ENCODE assay signal across 9 cellular contexts in genomic region chr15:70892002-70892911, GRCh38. TPM values are rescaled to one million over a fixed set of nuclear protein-coding genes. Genes with fewer than 3 reads are reported as not detected.
DNase-seq lines count a peak whose midpoint lies in the region; ATAC-seq and TF ChIP-seq lines count a peak whose summit lies in the region.
"Had no signal": no experiment of that assay in that cellular context is flagged by ENCODE, and none has a peak within 500 bp of the region (broad histone marks: within the 10 kb centered on the region; RNA-seq: fewer than 3 reads in every experiment).

TSS of gene LRRC49 (plus strand) at chr15:70892826. CDS start at chr15:70892895, 69 bp downstream.
TSS of gene THAP10 (minus strand) at chr15:70892433. CDS start at chr15:70892272, 161 bp downstream.

- TF ChIP-seq CTCF in CD4-positive, alpha-beta T cell (IDR thresholded peaks at IDR 0.05), result no peak
- TF ChIP-seq CTCF in fibroblast of pulmonary artery (IDR thresholded peaks at IDR 0.05; ENCODE audit: low read length, missing control alignments), result no peak

- H3K36me3 Mint-ChIP-seq in CD4-positive, alpha-beta T cell (ENCODE audit: low read depth), result no peaks in the 10 kb centered on the region
- peaks cover 6 to 8% of the 10 kb centered on the region in 2 donors for H3K36me3 Mint-ChIP-seq in activated T-cell treated with anti-CD3 and anti-CD28 coated beads, Interleukin-2, amount 50 U/mL, for 72 hours (ENCODE audit: insufficient read depth in 2 of 2)

- no peak for ATAC-seq in CD4-positive, alpha-beta T cell (ENCODE audit: poor library complexity)
- ATAC-seq in GM19395 (IDR thresholded peaks at IDR 0.05; ENCODE audit: unreplicated experiment) (peak; percentile 90), HG03457 (IDR thresholded peaks at IDR 0.05; ENCODE audit: unreplicated experiment) (peak; percentile 84)
- ATAC-seq in activated T-cell treated with anti-CD3 and anti-CD28 coated beads, Interleukin-2, amount 50 U/mL, for 72 hours (replicated peaks in 1 of 2), result peak; percentile 83 to 85

- peak within 1 kb of the TSS; percentile 84 for H3K4me3 Mint-ChIP-seq in CD4-positive, alpha-beta T cell
- peak within 1 kb of the TSS; percentile 94 to 97 for H3K4me3 Mint-ChIP-seq in activated T-cell treated with anti-CD3 and anti-CD28 coated beads, Interleukin-2, amount 50 U/mL, for 72 hours

- peaks cover 76% of the 10 kb centered on the region for H3K27me3 Mint-ChIP-seq in CD4-positive, alpha-beta T cell
- peaks cover 33% of the 10 kb centered on the region for H3K27me3 Mint-ChIP-seq in activated T-cell treated with anti-CD3 and anti-CD28 coated beads, Interleukin-2, amount 50 U/mL, for 72 hours (ENCODE audit: low read depth)

- H3K4me1 Mint-ChIP-seq in CD4-positive, alpha-beta T cell (ENCODE audit: low read depth), result peaks cover 17% of the 10 kb centered on the region
- H3K4me1 Mint-ChIP-seq in activated T-cell treated with anti-CD3 and anti-CD28 coated beads, Interleukin-2, amount 50 U/mL, for 72 hours (ENCODE audit: low read depth), result peaks cover 17% of the 10 kb centered on the region

- DNase-seq in CD4-positive, alpha-beta T cell, result peak in 3 of 10 experiments; percentile 2 to 11 (median 3)
- DNase-seq in NCI-H526 treated with DMSO at 0.1 percent for 48 hours (lab: John Stamatoyannopoulos, UW) (peak; percentile 94), fibroblast of pulmonary artery (ENCODE audit: low read depth) (peak; percentile 96)
- peak; percentile 67 to 69 for DNase-seq in activated T-cell treated with anti-CD3 and anti-CD28 coated beads, Interleukin-2, amount 50 U/mL, for 72 hours

- peak within 1 kb of the TSS; percentile 38 for H3K27ac Mint-ChIP-seq in CD4-positive, alpha-beta T cell
- peak within 1 kb of the TSS; percentile 92 for H3K27ac Mint-ChIP-seq in activated T-cell treated with anti-CD3 and anti-CD28 coated beads, Interleukin-2, amount 50 U/mL, for 72 hours

- CTCF ChIA-PET in CD4-positive, alpha-beta T cell (lab: Charles Lee), result no interaction called here

- POLR2A ChIA-PET in CD4-positive, alpha-beta T cell (lab: Charles Lee), result interaction anchor here (0.6 kb wide), 1 partner anchor 11 kb away, joined by 3 read pairs; no protein-coding TSS in a partner anchor

- H3K9ac ChIP-seq in subcutaneous abdominal adipose tissue (ENCODE audit: low read length in 5 of 5), result peak within 1 kb of the TSS; percentile 58 to 93 (median 72)

- peak within 1 kb of the TSS; percentile 66 for H3K4me3 ChIP-seq in fibroblast of pulmonary artery (replicated peaks; ENCODE audit: low read depth, low read length)
- H3K4me3 ChIP-seq in muscle layer of duodenum (ENCODE audit: low read depth in 1 of 2, low read length in 2 of 2), result peak within 1 kb of the TSS; percentile 98 to 100
- H3K4me3 ChIP-seq in subcutaneous abdominal adipose tissue (ENCODE audit: low read depth in 1 of 5, low read length in 5 of 5), result peak within 1 kb of the TSS; percentile 79 to 97 (median 94)

- H3K4me1 ChIP-seq in muscle layer of duodenum (ENCODE audit: control insufficient read depth in 1 of 2, insufficient read depth in 2 of 2, low read length in 2 of 2) (peaks cover 0 to 16% of the 10 kb centered on the region in 2 donors), subcutaneous abdominal adipose tissue (ENCODE audit: control insufficient read depth in 5 of 5, insufficient read depth in 5 of 5, low read length in 5 of 5) (peaks cover 6 to 19% (median 16%) of the 10 kb centered on the region in 5 donors)

- H3K27me3 ChIP-seq in CD4-positive, alpha-beta T cell (ENCODE audit: control insufficient read depth, insufficient read depth, low read length), result peaks cover 46% of the 10 kb centered on the region
- H3K27me3 ChIP-seq in muscle layer of duodenum (ENCODE audit: low read depth, low read length) (no peaks in the 10 kb centered on the region), subcutaneous abdominal adipose tissue (ENCODE audit: control insufficient read depth in 5 of 5, insufficient read depth in 4 of 5, low read length in 5 of 5) (no peaks in the 10 kb centered on the region)

- intact Hi-C loops in CD4-positive, alpha-beta T cell (cut with DNase I, micrococcal nuclease), result no loop called here

- no peak within 1 kb of the TSS for H3K27ac ChIP-seq in CD4-positive, alpha-beta T cell (ENCODE audit: low read depth, low read length)
- H3K27ac ChIP-seq in muscle layer of duodenum (ENCODE audit: low read length) (peak within 1 kb of the TSS; percentile 77), subcutaneous abdominal adipose tissue (ENCODE audit: low read depth, low read length) (peak within 1 kb of the TSS; percentile 32)

- H3K9me3 ChIP-seq in CD4-positive, alpha-beta T cell (ENCODE audit: control insufficient read depth, low read length), result no peaks in the 10 kb centered on the region
- H3K9me3 ChIP-seq in muscle layer of duodenum (ENCODE audit: control insufficient read depth in 1 of 2, low read length in 2 of 2), result no peaks in the 10 kb centered on the region
- no peaks in the 10 kb centered on the region for H3K9me3 ChIP-seq in subcutaneous abdominal adipose tissue (ENCODE audit: control insufficient read depth in 5 of 5, low read length in 5 of 5)

- H3K9me3 Mint-ChIP-seq in CD4-positive, alpha-beta T cell, result no peaks in the 10 kb centered on the region
- no peaks in the 10 kb centered on the region for H3K9me3 Mint-ChIP-seq in activated T-cell treated with anti-CD3 and anti-CD28 coated beads, Interleukin-2, amount 50 U/mL, for 72 hours

- H3K36me3 ChIP-seq in muscle layer of duodenum (ENCODE audit: control insufficient read depth in 1 of 2, insufficient read depth in 2 of 2, low read length in 2 of 2) (no peaks in the 10 kb centered on the region), subcutaneous abdominal adipose tissue (ENCODE audit: control insufficient read depth in 5 of 5, insufficient read depth in 5 of 5, low read length in 5 of 5) (no peaks in the 10 kb centered on the region)

RNA-seq across cellular contexts. Expression of gene LRRC49, which starts in this region (rescaled TPM):
- total RNA-seq in CD4-positive, alpha-beta T cell, result under 1 TPM; 0.39 to 0.49 TPM
- 1 to 10 TPM in 1 of 2 donors, under 1 TPM in 1; 0.41 to 2.2 TPM for total RNA-seq in activated T-cell treated with anti-CD3 and anti-CD28 coated beads, Interleukin-2, amount 50 U/mL, for 72 hours
- total RNA-seq: T-helper 2 cell treated with Interferon-gamma antibody and Interleukin-4, amounts not matched to agents 100 ng/mL and 5 ng/mL, for 36 hours had no signal

RNA-seq across cellular contexts. Expression of gene THAP10, which starts in this region (rescaled TPM):
- total RNA-seq in CD4-positive, alpha-beta T cell, result not detected
- under 1 TPM; 0.62 to 0.74 TPM for total RNA-seq in activated T-cell treated with anti-CD3 and anti-CD28 coated beads, Interleukin-2, amount 50 U/mL, for 72 hours
